In genomic region chr3:3260870-3261269, GRCh38 we compare ENCODE assay signal across 12 cellular contexts.
"Had no signal": no experiment of that assay in that cellular context is flagged by ENCODE, and none has a peak within 500 bp of the region (broad histone marks: within the 10 kb centered on the region; RNA-seq: fewer than 3 reads in every experiment).

No MANE protein-coding gene starts in this region.

- H3K27me3 ChIP-seq: colonic mucosa had no signal

- H3K27ac ChIP-seq: colonic mucosa had no signal

- H3K9me3 ChIP-seq: colonic mucosa had no signal

- H3K4me1 ChIP-seq: colonic mucosa had no signal

- ATAC-seq: activated T-helper 17 cell treated with anti-CD3 and anti-CD28 coated beads, Interleukin-2, amount 50 U/mL, for 72 hours; left lobe of liver; sciatic nerve had no signal

- DNase-seq: activated naive CD4-positive, alpha-beta T cell treated with anti-CD3 and anti-CD28 coated beads, Interleukin-2, amount 10 ng/mL, durations not matched to agents 7 days and 5 days; activated T-cell treated with anti-CD3 and anti-CD28 coated beads for 4 hours; caudate nucleus; colonic mucosa; effector CD4-positive, alpha-beta T cell; foreskin melanocyte; mammary epithelial cell; stimulated activated CD4-positive, alpha-beta T cell treated with anti-CD3 and anti-CD28 coated beads, Interleukin-12 subunit alpha, Interleukin-12 subunit beta, amount 100 ng/mL, for 4 hours; T1000 had no signal

- H3K4me3 ChIP-seq: colonic mucosa had no signal

- H3K36me3 ChIP-seq: colonic mucosa had no signal
